In the genomic region with DNA sequence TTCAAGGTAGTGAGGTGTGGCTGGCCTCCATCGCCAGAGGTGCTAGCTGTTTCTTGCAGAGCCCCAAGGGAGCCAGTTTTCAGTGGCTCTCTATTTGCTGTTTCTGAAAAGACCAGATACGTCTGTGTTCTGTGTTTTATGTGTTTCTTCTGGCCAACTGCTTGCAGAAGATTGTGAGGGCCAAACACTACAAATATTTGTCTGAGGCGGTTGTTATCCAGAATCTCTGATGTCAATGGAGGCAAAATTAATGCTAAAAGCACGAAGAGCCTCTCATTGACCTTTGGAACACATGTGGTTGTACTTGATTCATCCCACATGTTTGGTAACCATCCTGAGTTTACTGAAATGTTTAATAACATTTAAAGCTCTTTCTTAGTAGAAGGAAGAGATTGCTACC, we compare ENCODE assay signal across 23 cellular contexts.
A peak's percentile ranks its signal among the peaks of the same experiment; 100 is the strongest.
DNase-seq lines count a peak whose midpoint lies in the region; ATAC-seq and TF ChIP-seq lines count a peak whose summit lies in the region.
"Had no signal": no experiment of that assay in that cellular context is flagged by ENCODE, and none has a peak within 500 bp of the region (broad histone marks: within the 10 kb centered on the region; RNA-seq: fewer than 3 reads in every experiment).

No MANE protein-coding gene starts in this region.

- H3K4me3 ChIP-seq in AG10803 (ENCODE audit: low read length): no peak overlapping the region
- H3K4me3 ChIP-seq in PC-3 (ENCODE audit: low read length): no peak overlapping the region
- no peak overlapping the region for H3K4me3 ChIP-seq in fibroblast of pulmonary artery (replicated peaks; ENCODE audit: low read depth, low read length)
- no peak overlapping the region for H3K4me3 ChIP-seq in right lobe of liver
- H3K4me3 ChIP-seq: breast epithelium, GM23338, mucosa of descending colon, stomach had no signal

- peaks cover 19% of the 10 kb centered on the region for H3K4me1 ChIP-seq in PC-3 (ENCODE audit: insufficient read depth, low read length)
- no peaks in the 10 kb centered on the region for H3K4me1 ChIP-seq in right lobe of liver
- H3K4me1 ChIP-seq: breast epithelium, stomach had no signal

- H3K9ac ChIP-seq in PC-3 (ENCODE audit: low read length): no peak overlapping the region
- H3K9ac ChIP-seq: KMS-11 had no signal

- BruUV-seq in PC-3 (replicated peaks; lab: Mats Ljungman, UMichigan): no TSS peak

- ATAC-seq in PC-3: no peak
- peak in 3 of 4 donors; percentile 33 to 72 (median 72) for ATAC-seq in right lobe of liver
- ATAC-seq in stimulated activated naive CD8-positive, alpha-beta T cell treated with anti-CD3 and anti-CD28 coated beads, Interleukin-15, amount 100 ng/mL, for 72 hours: no peak
- ATAC-seq in HG02678 (IDR thresholded peaks at IDR 0.05; ENCODE audit: unreplicated experiment): no peak
- ATAC-seq: esophagus mucosa, GM23338, left colon, mucosa of descending colon had no signal

- H3K27me3 ChIP-seq in PC-3 (ENCODE audit: low read length) (no peaks in the 10 kb centered on the region), right lobe of liver (no peaks in the 10 kb centered on the region)
- H3K27me3 ChIP-seq: stomach had no signal

- H3K36me3 ChIP-seq in PC-3 (ENCODE audit: low read depth, low read length) (no peaks in the 10 kb centered on the region), right lobe of liver (no peaks in the 10 kb centered on the region)
- H3K36me3 ChIP-seq: breast epithelium, stomach had no signal

- H2AFZ ChIP-seq in PC-3 (ENCODE audit: low read length): no peak overlapping the region
- H2AFZ ChIP-seq: GM23338 had no signal

- no peaks in the 10 kb centered on the region for H3K9me3 Mint-ChIP-seq in stimulated activated naive CD8-positive, alpha-beta T cell treated with anti-CD3 and anti-CD28 coated beads, Interleukin-15, amount 100 ng/mL, for 72 hours
- H3K9me3 Mint-ChIP-seq in chondrocyte (ENCODE audit: low read depth): peaks cover 5% of the 10 kb centered on the region
- H3K9me3 Mint-ChIP-seq: activated CD4-positive, alpha-beta T cell treated with anti-CD3 and anti-CD28 coated beads, Interleukin-2, amount 10 ng/mL, durations not matched to agents 7 days and 5 days; GM23338 had no signal

- H3F3A ChIP-seq in PC-3 (ENCODE audit: low read length, unreplicated experiment): no peaks in the 10 kb centered on the region

- H3K27ac ChIP-seq in PC-3 (ENCODE audit: low read length) (0 out of 2 replicates have a peak overlapping the region, but pooled peaks have one; percentile 21), right lobe of liver (peak overlapping the region in 1 of 3 donors; percentile 33)
- H3K27ac ChIP-seq: KMS-11, stomach had no signal

- no peaks in the 10 kb centered on the region for H3K27me3 Mint-ChIP-seq in stimulated activated naive CD8-positive, alpha-beta T cell treated with anti-CD3 and anti-CD28 coated beads, Interleukin-15, amount 100 ng/mL, for 72 hours
- H3K27me3 Mint-ChIP-seq in chondrocyte (ENCODE audit: low read depth): no peaks in the 10 kb centered on the region
- H3K27me3 Mint-ChIP-seq: activated CD4-positive, alpha-beta T cell treated with anti-CD3 and anti-CD28 coated beads, Interleukin-2, amount 10 ng/mL, durations not matched to agents 7 days and 5 days had no signal

- no peak overlapping the region for H3K4me2 ChIP-seq in PC-3 (ENCODE audit: low read length)
- H3K4me2 ChIP-seq: GM23338, KMS-11 had no signal

- DNase-seq in AG10803 (ENCODE audit: low read depth) (peak; percentile 96), PC-3 (peak; percentile 12), fibroblast of pulmonary artery (ENCODE audit: low read depth) (peak; percentile 38), right lobe of liver (no peak), chondrocyte (ENCODE audit: low spot score) (no peak), hypothalamus (lab: John Stamatoyannopoulos, UW) (no peak)
- no peak for DNase-seq in stimulated activated naive CD8-positive, alpha-beta T cell treated with anti-CD3 and anti-CD28 coated beads, Interleukin-15, amount 100 ng/mL, for 72 hours
- DNase-seq: activated CD4-positive, alpha-beta T cell treated with anti-CD3 and anti-CD28 coated beads, Interleukin-2, amount 10 ng/mL, durations not matched to agents 7 days and 5 days; activated naive CD4-positive, alpha-beta T cell treated with anti-CD3 and anti-CD28 coated beads, Interleukin-2, amount 50 U/mL, for 16 hours; AML-193; Calu3; GDM1; left colon; mucosa of descending colon; NCI-H1048; stimulated activated CD4-positive, alpha-beta T cell treated with anti-CD3 and anti-CD28 coated beads, Interleukin-1b, Interleukin-23, amount 100 ng/mL, for 48 hours; stomach; SW 1271 had no signal

- H3K9me3 ChIP-seq in PC-3 (ENCODE audit: low read length) (no peaks in the 10 kb centered on the region), right lobe of liver (no peaks in the 10 kb centered on the region)
- H3K9me3 ChIP-seq: breast epithelium, mucosa of descending colon, stomach had no signal

- no peaks in the 10 kb centered on the region for H3K36me3 Mint-ChIP-seq in chondrocyte (ENCODE audit: low read depth)

- TF ChIP-seq CTCF in AG10803 (conservative IDR thresholded peaks at IDR 0.05; ENCODE audit: low read length) (no peak), PC-3 (conservative IDR thresholded peaks at IDR 0.05; ENCODE audit: low read depth, low read length) (no peak), fibroblast of pulmonary artery (IDR thresholded peaks at IDR 0.05; ENCODE audit: low read length, missing control alignments) (no peak), right lobe of liver (IDR thresholded peaks at IDR 0.05) (no peak), chondrocyte (IDR thresholded peaks at IDR 0.05) (no peak)

- peaks cover 13% of the 10 kb centered on the region for H3K4me1 Mint-ChIP-seq in stimulated activated naive CD8-positive, alpha-beta T cell treated with anti-CD3 and anti-CD28 coated beads, Interleukin-15, amount 100 ng/mL, for 72 hours
- no peaks in the 10 kb centered on the region for H3K4me1 Mint-ChIP-seq in chondrocyte (ENCODE audit: low read depth)
- H3K4me1 Mint-ChIP-seq: GM23338 had no signal

- no peaks in the 10 kb centered on the region for H4K20me1 ChIP-seq in PC-3 (ENCODE audit: low read length)

- 29% methylated on average over 4 of the region's 4 CpGs for WGBS in right lobe of liver (ENCODE audit: insufficient coverage, low coverage, low lambda C conversion rate, missing lambda C conversion rate)

- no peak for TF ChIP-seq POLR2A in right lobe of liver (IDR thresholded peaks at IDR 0.05)

- no peak overlapping the region for H3K27ac Mint-ChIP-seq in stimulated activated naive CD8-positive, alpha-beta T cell treated with anti-CD3 and anti-CD28 coated beads, Interleukin-15, amount 100 ng/mL, for 72 hours
- no peak overlapping the region for H3K27ac Mint-ChIP-seq in chondrocyte (ENCODE audit: unreplicated experiment)
- H3K27ac Mint-ChIP-seq: activated CD4-positive, alpha-beta T cell treated with anti-CD3 and anti-CD28 coated beads, Interleukin-2, amount 10 ng/mL, durations not matched to agents 7 days and 5 days; GM23338 had no signal

- intact Hi-C loops in PC-3 (cut with micrococcal nuclease) (no loop called here), right lobe of liver (cut with DNase I) (no loop called here)

- no peaks in the 10 kb centered on the region for H3K9me2 ChIP-seq in PC-3 (replicated peaks; ENCODE audit: low read length)

- CTCF ChIA-PET in PC-3 (lab: Charles Lee): no interaction called here

- POLR2A ChIA-PET in PC-3 (lab: Charles Lee; ENCODE audit: unreplicated experiment): no interaction called here

- no peak overlapping the region for H3K4me3 Mint-ChIP-seq in stimulated activated naive CD8-positive, alpha-beta T cell treated with anti-CD3 and anti-CD28 coated beads, Interleukin-15, amount 100 ng/mL, for 72 hours
- H3K4me3 Mint-ChIP-seq in chondrocyte (ENCODE audit: unreplicated experiment): no peak overlapping the region
- H3K4me3 Mint-ChIP-seq: activated CD4-positive, alpha-beta T cell treated with anti-CD3 and anti-CD28 coated beads, Interleukin-2, amount 10 ng/mL, durations not matched to agents 7 days and 5 days; GM23338 had no signal

- H3K79me2 ChIP-seq in PC-3 (ENCODE audit: low read length): no peaks in the 10 kb centered on the region

Comparison
In these comparisons a context has a peak if more than half of its experiments do, and no peak if none do; other contexts are left out.
1. DNase-seq: peak in AG10803 (single experiment), PC-3 (single experiment) and fibroblast of pulmonary artery (single experiment); none in right lobe of liver (0 of 3), stimulated activated naive CD8-positive, alpha-beta T cell treated with anti-CD3 and anti-CD28 coated beads, Interleukin-15, amount 100 ng/mL, for 72 hours (0 of 2), chondrocyte (single experiment) and hypothalamus (0 of 51).
2. ATAC-seq: peak in right lobe of liver (3 of 4); none in PC-3 (single experiment), stimulated activated naive CD8-positive, alpha-beta T cell treated with anti-CD3 and anti-CD28 coated beads, Interleukin-15, amount 100 ng/mL, for 72 hours (single experiment) and HG02678 (single experiment).